In the genomic region with DNA sequence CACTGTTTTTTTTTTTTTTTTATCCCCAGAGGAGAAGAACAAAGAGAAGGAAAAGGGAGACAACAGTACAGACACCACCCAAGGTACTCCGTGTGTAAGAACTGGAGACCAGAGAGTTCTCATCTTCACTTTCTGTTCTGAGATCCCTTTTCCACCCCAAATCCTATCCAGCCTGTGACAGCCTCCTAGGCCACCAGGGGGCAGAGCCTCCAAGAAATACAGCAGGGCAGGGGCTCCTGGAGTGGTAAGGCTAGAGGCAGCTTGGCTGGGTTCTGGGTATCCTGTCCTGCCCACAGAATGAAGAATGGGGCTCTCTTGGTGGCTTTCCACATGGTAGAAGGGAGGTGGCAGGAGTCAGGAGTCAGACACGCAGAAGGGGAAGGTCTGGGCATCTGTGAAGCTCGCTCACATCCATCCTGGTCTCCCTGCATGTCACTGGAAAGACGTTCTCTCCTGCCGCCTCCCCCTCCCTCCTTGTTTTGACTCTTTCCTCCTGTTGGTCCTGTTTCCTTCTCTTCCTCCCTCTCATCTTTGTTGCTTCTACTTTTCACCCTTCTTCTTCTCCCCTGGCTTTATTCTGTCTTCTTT, we compare ENCODE assay signal across 8 cellular contexts. TPM values are rescaled to one million over a fixed set of nuclear protein-coding genes. Genes with fewer than 3 reads are reported as not detected.
DNase-seq lines count a peak whose midpoint lies in the region; ATAC-seq and TF ChIP-seq lines count a peak whose summit lies in the region.

No MANE protein-coding gene starts in this region.

- TF ChIP-seq POLR2A in uterus (IDR thresholded peaks at IDR 0.05), result no peak

- intact Hi-C loops in activated CD8-positive, alpha-beta T cell treated with anti-CD3 and anti-CD28 coated beads for 36 hours (cut with micrococcal nuclease), result loop anchor here (5.0 kb wide), 1 partner anchor 45 kb away; the partner anchor contains the start of gene PEX5
- intact Hi-C loops in uterus (cut with DNase I; ENCODE audit: low total_unique reads), result no loop called here

- TF ChIP-seq CTCF in AG04449 (IDR thresholded peaks at IDR 0.05; ENCODE audit: insufficient read depth, low read length, missing control alignments) (peak; percentile 82), neural cell (IDR thresholded peaks at IDR 0.05; ENCODE audit: poor library complexity, severe bottlenecking) (peak; percentile 53), uterus (IDR thresholded peaks at IDR 0.05) (peak; percentile 20 to 45 (median 38))
- peak; percentile 61 for TF ChIP-seq CTCF in activated CD8-positive, alpha-beta T cell treated with anti-CD3 and anti-CD28 coated beads for 36 hours (IDR thresholded peaks at IDR 0.05)

- TF ChIP-seq RAD21 in neural cell (conservative IDR thresholded peaks at IDR 0.05), result no peak

- no peak overlapping the region for H3K27ac ChIP-seq in neural cell (ENCODE audit: low read length)
- no peak overlapping the region for H3K27ac ChIP-seq in uterus

- POLR2A ChIA-PET in AG04449 (lab: Yijun Ruan, JAX), result no interaction called here
- POLR2A ChIA-PET in activated CD8-positive, alpha-beta T cell treated with anti-CD3 and anti-CD28 coated beads for 36 hours (lab: Charles Lee), result interaction anchor here (0.6 to 1.1 kb wide), 2 partner anchors 11 to 833 kb away, joined by 3 to 4 read pairs; no protein-coding TSS in a partner anchor

- peaks cover 20% of the 10 kb centered on the region for H3K36me3 Mint-ChIP-seq in activated CD8-positive, alpha-beta T cell treated with anti-CD3 and anti-CD28 coated beads for 36 hours (ENCODE audit: low read depth)

- TF ChIP-seq EP300 in neural cell (conservative IDR thresholded peaks at IDR 0.05; ENCODE audit: poor library complexity, severe bottlenecking), result no peak

- ATAC-seq in activated CD8-positive, alpha-beta T cell treated with anti-CD3 and anti-CD28 coated beads for 36 hours, result peak; percentile 90
- peak; percentile 57 for ATAC-seq in esophagus mucosa
- ATAC-seq in GM21737 (IDR thresholded peaks at IDR 0.05; ENCODE audit: unreplicated experiment), result no peak

- H3K4me2 ChIP-seq in neural cell (ENCODE audit: low read length), result no peak overlapping the region

- CTCF ChIA-PET in AG04449 (lab: Yijun Ruan, JAX), result interaction anchor here (0.7 to 8.2 kb wide), 19 partner anchors 9 to 499 kb away, joined by 3 to 151 read pairs (median 5); partner anchors contain the start of genes C1RL, C1S, CLSTN3 and PEX5
- CTCF ChIA-PET in activated CD8-positive, alpha-beta T cell treated with anti-CD3 and anti-CD28 coated beads for 36 hours (lab: Charles Lee), result interaction anchor here (0.9 to 2.8 kb wide), 10 partner anchors 9 to 137 kb away, joined by 3 to 10 read pairs (median 4); no protein-coding TSS in a partner anchor

- H3K4me3 Mint-ChIP-seq in activated CD8-positive, alpha-beta T cell treated with anti-CD3 and anti-CD28 coated beads for 36 hours, result no peak overlapping the region

- H4K20me1 ChIP-seq in neural cell (ENCODE audit: insufficient read depth), result no peaks in the 10 kb centered on the region

- no peaks in the 10 kb centered on the region for H3K9me3 Mint-ChIP-seq in activated CD8-positive, alpha-beta T cell treated with anti-CD3 and anti-CD28 coated beads for 36 hours

- no peaks in the 10 kb centered on the region for H3K27me3 Mint-ChIP-seq in activated CD8-positive, alpha-beta T cell treated with anti-CD3 and anti-CD28 coated beads for 36 hours

- no peaks in the 10 kb centered on the region for H3K9me2 ChIP-seq in neural cell (ENCODE audit: insufficient read depth, low read length)

- H3K27me3 ChIP-seq in neural cell (ENCODE audit: insufficient read depth, low read depth, low read length) (no peaks in the 10 kb centered on the region), uterus (no peaks in the 10 kb centered on the region)

- H3K4me3 ChIP-seq in AG04449 (ENCODE audit: low read depth, low read length), result no peak overlapping the region
- no peak overlapping the region for H3K4me3 ChIP-seq in neural cell (ENCODE audit: low read length)
- no peak overlapping the region for H3K4me3 ChIP-seq in uterus

- H3K27ac Mint-ChIP-seq in activated CD8-positive, alpha-beta T cell treated with anti-CD3 and anti-CD28 coated beads for 36 hours, result no peak overlapping the region

- H3K36me3 ChIP-seq in neural cell (ENCODE audit: insufficient read depth, low read length), result peaks cover 24% of the 10 kb centered on the region
- H3K36me3 ChIP-seq in uterus, result no peaks in the 10 kb centered on the region

- H2AFZ ChIP-seq in neural cell (ENCODE audit: low read depth, low read length), result no peak overlapping the region

- no peak for DNase-seq in AG04449 (ENCODE audit: low read depth, low spot score)
- peak; percentile 34 for DNase-seq in GM19238 (ENCODE audit: insufficient read length, low spot score)
- peak; percentile 20 for DNase-seq in NCI-H774 (lab: John Stamatoyannopoulos, UW)
- DNase-seq in activated CD8-positive, alpha-beta T cell treated with anti-CD3 and anti-CD28 coated beads for 36 hours, result peak; percentile 71
- DNase-seq in uterus, result no peak

- no peaks in the 10 kb centered on the region for H3K79me2 ChIP-seq in neural cell (replicated peaks; ENCODE audit: insufficient read depth, low read length)

- H3K4me1 ChIP-seq in uterus, result no peaks in the 10 kb centered on the region

- no peak overlapping the region for H3K9ac ChIP-seq in neural cell (ENCODE audit: low read length)

- H3F3A ChIP-seq in neural cell (ENCODE audit: insufficient read depth, low read length, poor library complexity, severe bottlenecking), result no peaks in the 10 kb centered on the region

- no peaks in the 10 kb centered on the region for H3K9me3 ChIP-seq in neural cell (ENCODE audit: low read length)
- no peaks in the 10 kb centered on the region for H3K9me3 ChIP-seq in uterus

- no peaks in the 10 kb centered on the region for H3K4me1 Mint-ChIP-seq in activated CD8-positive, alpha-beta T cell treated with anti-CD3 and anti-CD28 coated beads for 36 hours (ENCODE audit: low read depth)

TF ChIP-seq in neural cell, 6 proteins besides CTCF, POLR2A, EP300 and RAD21:
- TF ChIP-seq SMC3 (conservative IDR thresholded peaks at IDR 0.05; ENCODE audit: poor library complexity), result peak; percentile 40
- no peak for TF ChIP-seq MXI1 (conservative IDR thresholded peaks at IDR 0.05; ENCODE audit: poor library complexity, severe bottlenecking)

RNA-seq across cellular contexts. Expression of gene CLSTN3, which starts 12.0 kb away (rescaled TPM):
- total RNA-seq in activated CD8-positive, alpha-beta T cell treated with anti-CD3 and anti-CD28 coated beads for 36 hours, result 10 to 100 TPM; 29.0 to 30.8 TPM
- total RNA-seq in esophagus mucosa, result 12.8 TPM
- polyA plus RNA-seq in neural cell, result 55.6 and 61.0 TPM in 2 replicates
- polyA minus RNA-seq in neural cell, result 98.6 and 110 TPM in 2 replicates
- total RNA-seq in uterus, result 100 to 1,000 TPM in 1 of 4 donors, 10 to 100 TPM in 3; 48.1 to 113 (median 94.7) TPM

RNA-seq across cellular contexts. Expression of gene RBP5, which starts 13.5 kb away (rescaled TPM):
- not detected for total RNA-seq in activated CD8-positive, alpha-beta T cell treated with anti-CD3 and anti-CD28 coated beads for 36 hours
- total RNA-seq in esophagus mucosa (0.76 TPM), uterus (10 to 100 TPM in 1 of 4 donors, 1 to 10 TPM in 2, not detected in 1; 2.4 to 26.5 (median 8.2) TPM)
- 1.9 TPM in 1 of 2 replicates, not detected in the other for polyA plus RNA-seq in neural cell
- polyA minus RNA-seq in neural cell, result not detected in 2 replicates

RNA-seq across cellular contexts. Expression of gene C1RL, which starts 33.1 kb away (rescaled TPM):
- total RNA-seq in activated CD8-positive, alpha-beta T cell treated with anti-CD3 and anti-CD28 coated beads for 36 hours, result 10 to 100 TPM; 10.5 to 11.8 TPM
- total RNA-seq in esophagus mucosa, result 22.7 TPM
- polyA plus RNA-seq in neural cell, result 2.1 and 2.8 TPM in 2 replicates
- 0.35 and 2.2 TPM in 2 replicates for polyA minus RNA-seq in neural cell
- 100 to 1,000 TPM in 1 of 4 donors, 10 to 100 TPM in 3; 15.4 to 121 (median 37.4) TPM for total RNA-seq in uterus

RNA-seq across cellular contexts. Expression of gene PEX5, which starts 47.3 kb away (rescaled TPM):
- 10 to 100 TPM; 39.0 to 41.8 TPM for total RNA-seq in activated CD8-positive, alpha-beta T cell treated with anti-CD3 and anti-CD28 coated beads for 36 hours
- 21.6 TPM for total RNA-seq in esophagus mucosa
- 63.9 and 74.5 TPM in 2 replicates for polyA plus RNA-seq in neural cell
- 55.2 and 63.1 TPM in 2 replicates for polyA minus RNA-seq in neural cell
- total RNA-seq in uterus, result 10 to 100 TPM; 51.8 to 67.4 (median 58.0) TPM

RNA-seq across cellular contexts. Expression of gene C1R, which starts 49.9 kb away (rescaled TPM):
- 1 to 10 TPM in 1 of 2 experiments, under 1 TPM in 1; 0.97 to 2.4 TPM for total RNA-seq in activated CD8-positive, alpha-beta T cell treated with anti-CD3 and anti-CD28 coated beads for 36 hours
- 76.2 TPM for total RNA-seq in esophagus mucosa
- polyA plus RNA-seq in neural cell, result 1.7 and 1.9 TPM in 2 replicates
- 0.58 and 0.73 TPM in 2 replicates for polyA minus RNA-seq in neural cell
- total RNA-seq in uterus, result 100 to 1,000 TPM; 128 to 571 (median 411) TPM

Comparison
In these comparisons a context has a peak if more than half of its experiments do, and no peak if none do; other contexts are left out.
1. DNase-seq: peak in GM19238 (single experiment), NCI-H774 (single experiment) and activated CD8-positive, alpha-beta T cell treated with anti-CD3 and anti-CD28 coated beads for 36 hours (single experiment); none in AG04449 (single experiment) and uterus (0 of 2).
2. Peak in every context shown above with its lines, with median percentiles within 50 percentile points of each other: CTCF ChIP-seq.